ENCODE assay signal across 32 cellular contexts in the genomic region with DNA sequence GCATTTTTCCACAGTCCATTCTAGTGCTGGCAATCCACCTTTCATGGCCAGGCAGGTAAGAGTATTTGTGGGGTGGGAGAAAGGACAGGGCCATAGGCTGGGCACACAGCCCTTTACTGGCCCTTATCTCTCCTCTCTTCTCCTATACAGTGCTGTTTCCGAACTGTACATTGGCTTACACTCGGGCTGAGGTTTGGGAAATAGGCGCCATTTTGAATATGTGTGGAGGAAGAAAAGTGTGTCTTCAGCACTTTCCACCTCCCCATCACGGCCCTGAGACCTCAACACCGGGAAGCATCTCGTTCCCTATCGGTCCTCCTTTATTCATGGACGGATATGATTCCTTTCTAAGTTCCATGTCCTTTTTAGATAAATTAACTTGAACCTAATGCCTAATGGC. TPM values are rescaled to one million over a fixed set of nuclear protein-coding genes. Genes with fewer than 3 reads are reported as not detected.
A peak's percentile ranks its signal among the peaks of the same experiment; 100 is the strongest.
DNase-seq lines count a peak whose midpoint lies in the region; ATAC-seq, FAIRE-seq and TF ChIP-seq lines count a peak whose summit lies in the region.
"Had no signal": no experiment of that assay in that cellular context is flagged by ENCODE, and none has a peak within 500 bp of the region (broad histone marks: within the 10 kb centered on the region; RNA-seq: fewer than 3 reads in every experiment).

No MANE protein-coding gene starts in this region.

- H3K4me1 Mint-ChIP-seq in activated CD4-positive, alpha-beta T cell treated with anti-CD3 and anti-CD28 coated beads, Interleukin-2, amount 10 ng/mL, durations not matched to agents 24 days and 14 days, result peaks cover 49% of the 10 kb centered on the region
- peaks cover 61 to 74% (median 68%) of the 10 kb centered on the region in 3 donors for H3K4me1 Mint-ChIP-seq in IgD-negative memory B cell

- TF ChIP-seq CTCF in DOHH2 (IDR thresholded peaks at IDR 0.05; ENCODE audit: low read depth, low read length, poor library complexity, severe bottlenecking) (no peak), GM12878 (IDR thresholded peaks at IDR 0.05 in 2 of 3, conservative IDR thresholded peaks at IDR 0.05 in 1 of 3; ENCODE audit: control insufficient read depth in 2 of 3, extremely low read depth in 1 of 3, insufficient read depth in 1 of 3, low read depth in 3 of 3, low read length in 3 of 3) (no peak)

- FAIRE-seq in GM12878 (lab: Jason Lieb, UNC), result no peak
- FAIRE-seq: pancreas, TTC549 had no signal

- H3K9me2 ChIP-seq in DOHH2 (replicated peaks; ENCODE audit: control insufficient read depth, low read length), result no peaks in the 10 kb centered on the region

- no peaks in the 10 kb centered on the region; the same call in 1 of the 2 replicates for H3K36me3 ChIP-seq in DOHH2 (ENCODE audit: control insufficient read depth, low read length)
- no peaks in the 10 kb centered on the region for H3K36me3 ChIP-seq in GM12878 (ENCODE audit: control insufficient read depth in 2 of 2, insufficient read depth in 2 of 2, low read length in 1 of 2)
- H3K36me3 ChIP-seq: adrenal gland, pancreas, suprapubic skin had no signal

- peak overlapping the region; percentile 88 for H3K4me2 ChIP-seq in DOHH2 (ENCODE audit: low read length)
- peak overlapping the region; percentile 88 for H3K4me2 ChIP-seq in GM12878 (ENCODE audit: control insufficient read depth, insufficient read depth)

- intact Hi-C loops in activated CD4-positive, alpha-beta T cell treated with anti-CD3 and anti-CD28 coated beads, Interleukin-2, amount 10 ng/mL, durations not matched to agents 24 days and 14 days (cut with micrococcal nuclease), result no loop called here
- intact Hi-C loops in GM12878 (cut with micrococcal nuclease; ENCODE audit: unreplicated experiment), result loop anchor here (5.0 to 10.0 kb wide), 3 partner anchors 242 to 532 kb away; partner anchors contain the start of genes EAF2, IQCB1 and POLQ

- H3K36me3 Mint-ChIP-seq in activated CD4-positive, alpha-beta T cell treated with anti-CD3 and anti-CD28 coated beads, Interleukin-2, amount 10 ng/mL, durations not matched to agents 24 days and 14 days (ENCODE audit: low read depth), result no peaks in the 10 kb centered on the region
- H3K36me3 Mint-ChIP-seq in IgD-negative memory B cell, result peaks cover 2% of the 10 kb centered on the region
- H3K36me3 Mint-ChIP-seq: T-cell had no signal

- no peak for TF ChIP-seq RAD21 in GM12878 (IDR thresholded peaks at IDR 0.05; ENCODE audit: insufficient read depth, low read depth, low read length)

- H3K4me3 ChIP-seq in DOHH2 (ENCODE audit: low read length), result peak overlapping the region; percentile 83
- H3K4me3 ChIP-seq in GM12878, result peak overlapping the region; percentile 86
- H3K4me3 ChIP-seq: adrenal gland, pancreas, suprapubic skin had no signal

- H3K27me3 Mint-ChIP-seq in activated CD4-positive, alpha-beta T cell treated with anti-CD3 and anti-CD28 coated beads, Interleukin-2, amount 10 ng/mL, durations not matched to agents 24 days and 14 days, result peaks cover 3% of the 10 kb centered on the region
- H3K27me3 Mint-ChIP-seq in IgD-negative memory B cell, result peaks cover 2% of the 10 kb centered on the region

- no peaks in the 10 kb centered on the region for H3K9me3 ChIP-seq in DOHH2 (ENCODE audit: control insufficient read depth, insufficient read depth, low read length)
- no peaks in the 10 kb centered on the region for H3K9me3 ChIP-seq in GM12878 (replicated peaks; ENCODE audit: control insufficient read depth, insufficient read depth, low read length)
- H3K9me3 ChIP-seq: adrenal gland, Caco-2, pancreas, suprapubic skin had no signal

- H3K27ac ChIP-seq in DOHH2 (ENCODE audit: low read depth, low read length) (peak overlapping the region; percentile 90), GM12878 (ENCODE audit: control insufficient read depth, insufficient read depth) (peak overlapping the region; percentile 97)
- H3K27ac ChIP-seq: adrenal gland, pancreas, suprapubic skin had no signal

- no peaks in the 10 kb centered on the region for H3K9me3 Mint-ChIP-seq in activated CD4-positive, alpha-beta T cell treated with anti-CD3 and anti-CD28 coated beads, Interleukin-2, amount 10 ng/mL, durations not matched to agents 24 days and 14 days
- H3K9me3 Mint-ChIP-seq in IgD-negative memory B cell, result no peaks in the 10 kb centered on the region
- H3K9me3 Mint-ChIP-seq: CD14-positive monocyte, endodermal cell, neural crest cell, T-cell had no signal

- H3K27me3 ChIP-seq in DOHH2 (ENCODE audit: control insufficient read depth, low read length), result no peaks in the 10 kb centered on the region
- H3K27me3 ChIP-seq in GM12878 (replicated peaks in 1 of 2; ENCODE audit: control insufficient read depth in 2 of 2, insufficient read depth in 2 of 2, low read length in 1 of 2), result no peaks in the 10 kb centered on the region
- H3K27me3 ChIP-seq: adrenal gland, pancreas had no signal

- H2AFZ ChIP-seq in GM12878 (ENCODE audit: control insufficient read depth, low read depth, low read length), result peak overlapping the region; percentile 64

- TF ChIP-seq EP300 in GM12878 (IDR thresholded peaks at IDR 0.05; ENCODE audit: borderline replicate concordance in 1 of 2, control insufficient read depth in 1 of 2, low read depth in 2 of 2, low read length in 2 of 2), result no peak

- CTCF ChIA-PET in GM12878 (lab: Yijun Ruan, JAX), result interaction anchor here (0.9 to 9.7 kb wide), 10 partner anchors 12 to 220 kb away, joined by 4 to 114 read pairs (median 10); no protein-coding TSS in a partner anchor

- no TSS peak for BruUV-seq in GM12878 (replicated peaks; lab: Mats Ljungman, UMichigan)

- SMC1A ChIA-PET in GM12878 (lab: Charles Lee; ENCODE audit: uncharacterized antibody, unreplicated experiment), result interaction anchor here (0.8 to 33.7 kb wide), 9 partner anchors 17 to 278 kb away, joined by 3 to 882 read pairs (median 4); partner anchors contain the start of genes CD86 and ILDR1

- peaks cover 50% of the 10 kb centered on the region for H3K79me2 ChIP-seq in DOHH2 (ENCODE audit: control insufficient read depth, low read length)
- peaks cover 91% of the 10 kb centered on the region for H3K79me2 ChIP-seq in GM12878 (ENCODE audit: control insufficient read depth, insufficient read depth, low read length)

- DNase-seq in activated CD4-positive, alpha-beta T cell treated with anti-CD3 and anti-CD28 coated beads, Interleukin-2, amount 10 ng/mL, durations not matched to agents 24 days and 14 days, result peak; percentile 43
- no peak for DNase-seq in activated CD4-positive, alpha-beta T cell treated with anti-CD3 and anti-CD28 coated beads, Interleukin-2, amount 50 U/mL, for 1 hour
- DNase-seq in GM12878 (ENCODE audit: low read depth, low spot score) (no peak), DMS53 (lab: John Stamatoyannopoulos, UW) (no peak), NCI-H2081 treated with DMSO at 0.1 percent for 48 hours (lab: John Stamatoyannopoulos, UW) (no peak)
- DNase-seq: activated T-cell treated with anti-CD3 and anti-CD28 coated beads, Interleukin-2, amount 50 U/mL, for 1 hour; adrenal gland; Caco-2; central memory CD4-positive, alpha-beta T cell; endodermal cell; GDM1; mammary epithelial cell; NCI-H146; OCI-M1; pancreas; stimulated activated CD4-positive, alpha-beta T cell treated with anti-CD3 and anti-CD28 coated beads, Interleukin-15, amount 100 ng/mL, for 24 hours; stimulated activated CD4-positive, alpha-beta T cell treated with anti-CD3 and anti-CD28 coated beads, Interleukin-4, amount 100 ng/mL, for 4 hours; T-cell had no signal

- no peak for TF ChIP-seq POLR2A in GM12878 (IDR thresholded peaks at IDR 0.05; ENCODE audit: low read depth, low read length)

- POLR2A ChIA-PET in GM12878 (lab: Charles Lee), result interaction anchor here (0.7 to 12.7 kb wide), 7 partner anchors 13 to 75 kb away, joined by 3 to 165 read pairs (median 50); partner anchors contain the start of gene ILDR1

- in situ Hi-C loops in GM12878 (cut with MboI), result loop anchor here (5.0 kb wide), 2 partner anchors 77 to 242 kb away; partner anchors contain the start of genes EAF2 and IQCB1

- H3K4me1 ChIP-seq in DOHH2 (ENCODE audit: control insufficient read depth, low read length) (peaks cover 92% of the 10 kb centered on the region), GM12878 (ENCODE audit: control insufficient read depth, insufficient read depth, low read length) (peaks cover 47% of the 10 kb centered on the region)
- H3K4me1 ChIP-seq: adrenal gland, pancreas had no signal

- H3F3A ChIP-seq in DOHH2 (ENCODE audit: control insufficient read depth, insufficient read depth), result peaks cover 30% of the 10 kb centered on the region

- H3K9ac ChIP-seq in GM12878 (ENCODE audit: control insufficient read depth, insufficient read depth, low read length), result peak overlapping the region; percentile 90

- 0% methylated on average over 8 of the region's 8 CpGs for WGBS in GM12878 (ENCODE audit: insufficient coverage, insufficient replicate concordance, low lambda C conversion rate, missing lambda C conversion rate)

- no peaks in the 10 kb centered on the region for H4K20me1 ChIP-seq in DOHH2 (ENCODE audit: control insufficient read depth, insufficient read depth, low read depth, low read length)
- no peaks in the 10 kb centered on the region for H4K20me1 ChIP-seq in GM12878 (ENCODE audit: control insufficient read depth, insufficient read depth)

- RAD21 ChIA-PET in GM12878 (lab: Charles Lee; ENCODE audit: unreplicated experiment), result interaction anchor here (0.8 to 16.0 kb wide), 11 partner anchors 10 to 303 kb away, joined by 3 to 426 read pairs (median 13); partner anchors contain the start of genes CD86 and ILDR1

- no peak overlapping the region for H3K4me3 Mint-ChIP-seq in activated CD4-positive, alpha-beta T cell treated with anti-CD3 and anti-CD28 coated beads, Interleukin-2, amount 10 ng/mL, durations not matched to agents 24 days and 14 days
- peak overlapping the region; percentile 88 to 98 (median 97) for H3K4me3 Mint-ChIP-seq in IgD-negative memory B cell
- H3K4me3 Mint-ChIP-seq: CD14-positive monocyte, endodermal cell, neural crest cell, T-cell had no signal

- ATAC-seq in GM12878, result no peak
- ATAC-seq in GM18909 (IDR thresholded peaks at IDR 0.05; ENCODE audit: poor library complexity, unreplicated experiment), result no peak
- ATAC-seq: esophagus mucosa, pancreas, T-cell had no signal

- H3K27ac Mint-ChIP-seq in activated CD4-positive, alpha-beta T cell treated with anti-CD3 and anti-CD28 coated beads, Interleukin-2, amount 10 ng/mL, durations not matched to agents 24 days and 14 days, result no peak overlapping the region
- H3K27ac Mint-ChIP-seq in IgD-negative memory B cell, result peak overlapping the region; percentile 17 to 88 (median 86)
- H3K27ac Mint-ChIP-seq: endodermal cell, T-cell had no signal

RNA-seq across cellular contexts. Expression of gene CD86, which starts 24.4 kb away (rescaled TPM):
- 1.4 TPM in 2 replicates for total RNA-seq in activated CD4-positive, alpha-beta T cell treated with anti-CD3 and anti-CD28 coated beads, Interleukin-2, amount 10 ng/mL, durations not matched to agents 24 days and 14 days
- polyA plus RNA-seq in IgD-negative memory B cell, result 85.1 TPM
- total RNA-seq in GM12878 (2013; cell fraction: nucleolus; rRNA removed), result 126 and 130 TPM in 2 replicates
- 40.9 and 50.5 TPM in 2 replicates for total RNA-seq in GM12878 (2014; rRNA removed)
- 57.6 and 58.8 TPM in 2 replicates for total RNA-seq in GM12878 (2014; rRNA removed; fragmentation: Illumina TruSeq; extraction: Trizol)
- total RNA-seq in GM12878 (2021), result 41.9 and 49.8 TPM in 2 replicates
- polyA plus RNA-seq in GM12878 (2011; ENCODE audit: low read depth), result 18.9 TPM
- polyA plus RNA-seq in GM12878 (2011; rRNA removed), result 100 and 126 TPM in 2 replicates
- polyA plus RNA-seq in GM12878 (2011; cell fraction: cytosol; rRNA removed), result 49.2 and 59.8 TPM in 2 replicates
- 32.9 and 37.0 TPM in 2 replicates for polyA plus RNA-seq in GM12878 (2011; cell fraction: nucleus; rRNA removed)
- 18.5 and 26.0 TPM in 2 replicates for polyA plus RNA-seq in GM12878 (2012)
- 75.1 and 112 TPM in 2 replicates for polyA plus RNA-seq in GM12878 (2014; fragmentation: Illumina TruSeq; extraction: Trizol)
- 10 to 100 TPM; 68.0 to 79.5 TPM for polyA plus RNA-seq in GM12878 (2014; fragmentation: Nextera tagmentation; extraction: Ambion mirVana)
- 40.6 and 50.0 TPM in 2 replicates for polyA plus RNA-seq in GM12878 (2014; rRNA removed)
- 10 to 100 TPM; 48.5 to 53.5 TPM for polyA plus RNA-seq in GM12878 (2016; fragmentation: Nextera tagmentation; extraction: Ambion mirVana)
- 63.2 and 76.4 TPM in 2 replicates for polyA minus RNA-seq in GM12878 (2011; rRNA and poly(A)+ RNA removed)
- 14.0 and 20.2 TPM in 2 replicates for polyA minus RNA-seq in GM12878 (2011; cell fraction: cytosol; rRNA and poly(A)+ RNA removed)
- polyA minus RNA-seq in GM12878 (2011; cell fraction: nucleus; rRNA and poly(A)+ RNA removed), result 45.3 and 52.9 TPM in 2 replicates
- total RNA-seq: A172, Caco-2, endodermal cell, fibroblast of villous mesenchyme, LHCN-M2, neural crest cell, renal cortical epithelial cell, SK-MEL-5 had no signal

RNA-seq across cellular contexts. Expression of gene ILDR1, which starts 57.5 kb away (rescaled TPM):
- total RNA-seq in activated CD4-positive, alpha-beta T cell treated with anti-CD3 and anti-CD28 coated beads, Interleukin-2, amount 10 ng/mL, durations not matched to agents 24 days and 14 days, result 0.16 and 0.17 TPM in 2 replicates
- polyA plus RNA-seq in IgD-negative memory B cell (4.0 TPM), GM12878 (2011; rRNA removed) (12.0 and 12.4 TPM in 2 replicates), GM12878 (2014; fragmentation: Illumina TruSeq; extraction: Trizol) (5.6 and 6.2 TPM in 2 replicates), GM12878 (2014; fragmentation: Nextera tagmentation; extraction: Ambion mirVana) (1 to 10 TPM; 1.3 to 1.8 TPM), GM12878 (2014; rRNA removed) (7.9 and 8.2 TPM in 2 replicates), GM12878 (2016; fragmentation: Nextera tagmentation; extraction: Ambion mirVana) (1 to 10 TPM; 6.6 to 7.5 TPM)
- 20.8 and 24.7 TPM in 2 replicates for total RNA-seq in GM12878 (2013; cell fraction: nucleolus; rRNA removed)
- total RNA-seq in GM12878 (2014; rRNA removed) (8.4 and 9.7 TPM in 2 replicates), GM12878 (2014; rRNA removed; fragmentation: Illumina TruSeq; extraction: Trizol) (5.1 and 5.3 TPM in 2 replicates), GM12878 (2021) (7.4 and 7.8 TPM in 2 replicates)
- 2.3 TPM for polyA plus RNA-seq in GM12878 (2011; ENCODE audit: low read depth)
- 15.0 and 17.7 TPM in 2 replicates for polyA plus RNA-seq in GM12878 (2011; cell fraction: cytosol; rRNA removed)
- polyA plus RNA-seq in GM12878 (2011; cell fraction: nucleus; rRNA removed), result 12.5 and 16.8 TPM in 2 replicates
- 4.5 and 7.5 TPM in 2 replicates for polyA plus RNA-seq in GM12878 (2012)
- 45.2 and 60.4 TPM in 2 replicates for polyA minus RNA-seq in GM12878 (2011; rRNA and poly(A)+ RNA removed)
- polyA minus RNA-seq in GM12878 (2011; cell fraction: cytosol; rRNA and poly(A)+ RNA removed), result 9.6 and 15.1 TPM in 2 replicates
- 20.7 and 37.2 TPM in 2 replicates for polyA minus RNA-seq in GM12878 (2011; cell fraction: nucleus; rRNA and poly(A)+ RNA removed)
- total RNA-seq: A172; activated CD8-positive, alpha-beta memory T cell treated with anti-CD3 and anti-CD28 coated beads for 36 hours; fibroblast of villous mesenchyme; LHCN-M2; neural crest cell; SK-MEL-5 had no signal

Comparison
In these comparisons a context has a peak if more than half of its experiments do, and no peak if none do; other contexts are left out.
1. RNA of gene CD86, which starts 24.4 kb away (total RNA-seq): 40.9 to 130 TPM in GM12878; 1.4 TPM in activated CD4-positive, alpha-beta T cell treated with anti-CD3 and anti-CD28 coated beads, Interleukin-2, amount 10 ng/mL, durations not matched to agents 24 days and 14 days; every median in the first group is over 10 times any median in the second.